In genomic region chr6:90610291-90610670, GRCh38 we compare ENCODE assay signal across 8 cellular contexts. TPM values are rescaled to one million over a fixed set of nuclear protein-coding genes. Genes with fewer than 3 reads are reported as not detected.
DNase-seq lines count a peak whose midpoint lies in the region; ATAC-seq and TF ChIP-seq lines count a peak whose summit lies in the region.

No MANE protein-coding gene starts in this region.

- no peaks in the 10 kb centered on the region for H3K36me3 ChIP-seq in heart left ventricle

- DNase-seq in activated naive CD4-positive, alpha-beta T cell treated with anti-CD3 and anti-CD28 coated beads, Interleukin-2, amount 10 ng/mL, durations not matched to agents 7 days and 5 days, result no peak
- DNase-seq in activated naive CD4-positive, alpha-beta T cell (lab: John Stamatoyannopoulos, UW), result no peak
- no peak for DNase-seq in activated T-cell treated with anti-CD3 and anti-CD28 coated beads, Interleukin-2, amount 50 U/mL, for 24 hours
- DNase-seq in heart left ventricle, result no peak
- DNase-seq in sciatic nerve (ENCODE audit: low spot score), result no peak
- DNase-seq in NCI-H1436 (lab: John Stamatoyannopoulos, UW), result no peak

- peak in 2 of 4 donors; percentile 16 to 31 for ATAC-seq in heart left ventricle
- peak; percentile 59 for ATAC-seq in sciatic nerve
- no peak for ATAC-seq in activated CD4-positive, CD25-positive, alpha-beta regulatory T cell treated with anti-CD3 and anti-CD28 coated beads, Interleukin-2, amount 50 U/mL, for 24 hours
- ATAC-seq in GM18870 (IDR thresholded peaks at IDR 0.05; ENCODE audit: unreplicated experiment), result no peak

- H3K36me3 Mint-ChIP-seq in activated naive CD4-positive, alpha-beta T cell treated with anti-CD3 and anti-CD28 coated beads, Interleukin-2, amount 10 ng/mL, durations not matched to agents 7 days and 5 days, result peaks cover 2% of the 10 kb centered on the region
- no peaks in the 10 kb centered on the region for H3K36me3 Mint-ChIP-seq in activated T-cell treated with anti-CD3 and anti-CD28 coated beads, Interleukin-2, amount 50 U/mL, for 24 hours (ENCODE audit: low read depth)

- H3K9me3 ChIP-seq in heart left ventricle, result no peaks in the 10 kb centered on the region

- peaks cover 67% of the 10 kb centered on the region for H3K27me3 Mint-ChIP-seq in activated naive CD4-positive, alpha-beta T cell treated with anti-CD3 and anti-CD28 coated beads, Interleukin-2, amount 10 ng/mL, durations not matched to agents 7 days and 5 days
- H3K27me3 Mint-ChIP-seq in activated T-cell treated with anti-CD3 and anti-CD28 coated beads, Interleukin-2, amount 50 U/mL, for 24 hours, result peaks cover 63% of the 10 kb centered on the region

- 32 to 39% (median 35%) methylated on average over 19 of the region's 19 CpGs for WGBS in heart left ventricle, 4 donors

- peaks cover 12% of the 10 kb centered on the region for H3K4me1 Mint-ChIP-seq in activated naive CD4-positive, alpha-beta T cell treated with anti-CD3 and anti-CD28 coated beads, Interleukin-2, amount 10 ng/mL, durations not matched to agents 7 days and 5 days
- peaks cover 12% of the 10 kb centered on the region for H3K4me1 Mint-ChIP-seq in activated T-cell treated with anti-CD3 and anti-CD28 coated beads, Interleukin-2, amount 50 U/mL, for 24 hours (ENCODE audit: low read depth)

- H3K4me1 ChIP-seq in heart left ventricle, result peaks cover 0 to 15% (median 6%) of the 10 kb centered on the region in 12 donors

- intact Hi-C loops in heart left ventricle (cut with DNase I), result no loop called here
- intact Hi-C loops in sciatic nerve (cut with DNase I), result no loop called here

- no peak overlapping the region for H3K27ac Mint-ChIP-seq in activated naive CD4-positive, alpha-beta T cell treated with anti-CD3 and anti-CD28 coated beads, Interleukin-2, amount 10 ng/mL, durations not matched to agents 7 days and 5 days
- no peak overlapping the region for H3K27ac Mint-ChIP-seq in activated T-cell treated with anti-CD3 and anti-CD28 coated beads, Interleukin-2, amount 50 U/mL, for 24 hours

- TF ChIP-seq CTCF in heart left ventricle (IDR thresholded peaks at IDR 0.05), result no peak

- peak overlapping the region; percentile 75 for H3K4me3 Mint-ChIP-seq in activated naive CD4-positive, alpha-beta T cell treated with anti-CD3 and anti-CD28 coated beads, Interleukin-2, amount 10 ng/mL, durations not matched to agents 7 days and 5 days
- peak overlapping the region; percentile 73 for H3K4me3 Mint-ChIP-seq in activated T-cell treated with anti-CD3 and anti-CD28 coated beads, Interleukin-2, amount 50 U/mL, for 24 hours

- H3K27ac ChIP-seq in heart left ventricle, result peak overlapping the region in 9 of 12 donors; percentile 62 to 88 (median 71)

- CTCF ChIA-PET in activated naive CD4-positive, alpha-beta T cell treated with anti-CD3 and anti-CD28 coated beads, Interleukin-2, amount 10 ng/mL, durations not matched to agents 7 days and 5 days (lab: Charles Lee), result interaction anchor here (1.1 to 1.2 kb wide), 3 partner anchors 16 to 254 kb away, joined by 3 to 4 read pairs (median 3); no protein-coding TSS in a partner anchor

- H3K9me3 Mint-ChIP-seq in activated naive CD4-positive, alpha-beta T cell treated with anti-CD3 and anti-CD28 coated beads, Interleukin-2, amount 10 ng/mL, durations not matched to agents 7 days and 5 days, result no peaks in the 10 kb centered on the region
- H3K9me3 Mint-ChIP-seq in activated T-cell treated with anti-CD3 and anti-CD28 coated beads, Interleukin-2, amount 50 U/mL, for 24 hours, result no peaks in the 10 kb centered on the region

- H3K4me3 ChIP-seq in heart left ventricle, result peak overlapping the region in 11 of 12 donors; percentile 38 to 71 (median 62)

- no peak for TF ChIP-seq POLR2A in heart left ventricle (IDR thresholded peaks at IDR 0.05)

- H3K27me3 ChIP-seq in heart left ventricle, result peaks cover 0 to 56% (median 3%) of the 10 kb centered on the region in 9 donors

RNA-seq across cellular contexts. Expression of gene MAP3K7, which starts 23.4 kb away (rescaled TPM):
- total RNA-seq in heart left ventricle (10 to 100 TPM; 15.5 to 26.1 (median 20.0) TPM), sciatic nerve (32.5 TPM)
- polyA plus RNA-seq in heart left ventricle, result 10 to 100 TPM in 1 of 2 donors, 1 to 10 TPM in 1; 9.6 to 11.9 TPM
